Comparison of ENCODE assay signal across 28 cellular contexts in the genomic region with DNA sequence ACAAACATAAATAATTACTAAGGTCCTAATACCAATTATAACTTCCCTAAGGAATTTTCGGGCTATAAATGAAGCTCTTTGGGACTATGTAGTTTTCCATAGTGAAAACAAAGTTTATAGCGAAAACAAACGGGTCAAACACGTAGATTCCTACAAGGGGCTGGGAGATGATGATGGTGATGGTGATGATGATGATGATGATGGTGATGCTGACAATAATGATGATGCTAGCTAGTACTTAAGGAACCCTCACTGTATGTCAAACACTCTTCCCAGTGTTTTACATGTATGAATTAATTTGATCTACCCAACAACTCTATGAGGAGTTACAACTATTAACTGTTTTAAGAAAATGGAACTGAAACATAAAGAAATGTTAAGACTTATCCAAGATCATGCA.
"Had no signal": no experiment of that assay in that cellular context is flagged by ENCODE, and none has a peak within 500 bp of the region (broad histone marks: within the 10 kb centered on the region; RNA-seq: fewer than 3 reads in every experiment).

No MANE protein-coding gene starts in this region.

- ATAC-seq: stimulated activated effector memory CD8-positive, alpha-beta T cell treated with anti-CD3 and anti-CD28 coated beads, Interleukin-12 subunit alpha, Interleukin-12 subunit beta, amount 100 ng/mL, for 72 hours; stimulated activated memory B cell treated with anti-CD40 and anti-IgM and Interleukin-4, amounts not matched to agents 10 μg/mL and 1 μg/mL and 100 μg/mL, for 72 hours; stimulated activated naive B cell treated with anti-CD40 and anti-IgM and Interleukin-4, amounts not matched to agents 10 μg/mL and 1 μg/mL and 100 μg/mL, for 72 hours; stimulated activated naive CD8-positive, alpha-beta T cell treated with anti-CD3 and anti-CD28 coated beads, Interleukin-15, amount 100 ng/mL, for 72 hours; stimulated activated naive CD8-positive, alpha-beta T cell treated with anti-CD3 and anti-CD28 coated beads, Interleukin-15, Interleukin-2, amounts not matched to agents 100 U/mL and 50 U/mL, for 24 hours; upper lobe of right lung had no signal

- H3K9me3 Mint-ChIP-seq: stimulated activated effector memory CD8-positive, alpha-beta T cell treated with anti-CD3 and anti-CD28 coated beads, Interleukin-12 subunit alpha, Interleukin-12 subunit beta, amount 100 ng/mL, for 72 hours; stimulated activated memory B cell treated with anti-CD40 and anti-IgM and Interleukin-4, amounts not matched to agents 10 μg/mL and 1 μg/mL and 100 μg/mL, for 72 hours; stimulated activated naive B cell treated with anti-CD40 and anti-IgM and Interleukin-4, amounts not matched to agents 10 μg/mL and 1 μg/mL and 100 μg/mL, for 72 hours; stimulated activated naive CD8-positive, alpha-beta T cell treated with anti-CD3 and anti-CD28 coated beads, Interleukin-15, amount 100 ng/mL, for 72 hours; stimulated activated naive CD8-positive, alpha-beta T cell treated with anti-CD3 and anti-CD28 coated beads, Interleukin-15, Interleukin-2, amounts not matched to agents 100 ng/mL and 50 ng/mL, for 24 hours; type B pancreatic cell had no signal

- H3K9me3 ChIP-seq: stomach, suprapubic skin, testis, thoracic aorta, thyroid gland, tibial artery, tibial nerve, transverse colon, upper lobe of left lung, upper lobe of right lung, uterus, vagina had no signal

- H3K4me1 ChIP-seq: stomach, suprapubic skin, testis, thyroid gland, tibial artery, tibial nerve, transverse colon, upper lobe of left lung, upper lobe of right lung, uterus, vagina had no signal

- H3K4me3 ChIP-seq: stomach, suprapubic skin, testis, thoracic aorta, thyroid gland, tibial artery, tibial nerve, transverse colon, upper lobe of left lung, upper lobe of right lung, uterus, vagina had no signal

- H3K36me3 Mint-ChIP-seq: stimulated activated effector memory CD8-positive, alpha-beta T cell treated with anti-CD3 and anti-CD28 coated beads, Interleukin-12 subunit alpha, Interleukin-12 subunit beta, amount 100 ng/mL, for 72 hours; stimulated activated memory B cell treated with anti-CD40 and anti-IgM and Interleukin-4, amounts not matched to agents 10 μg/mL and 1 μg/mL and 100 μg/mL, for 72 hours; stimulated activated naive B cell treated with anti-CD40 and anti-IgM and Interleukin-4, amounts not matched to agents 10 μg/mL and 1 μg/mL and 100 μg/mL, for 72 hours; type B pancreatic cell had no signal

- DNase-seq: stimulated activated CD4-positive, alpha-beta T cell treated with anti-CD3 and anti-CD28 coated beads, Interleukin-2, amount 100 ng/mL, for 48 hours; stimulated activated CD4-positive, alpha-beta T cell treated with anti-CD3 and anti-CD28 coated beads, Interleukin-4, amount 100 ng/mL, for 1 hour; stimulated activated CD4-positive, alpha-beta T cell treated with anti-CD3 and anti-CD28 coated beads, Interleukin-4, amount 100 ng/mL, for 24 hours; stimulated activated CD4-positive, alpha-beta T cell treated with anti-CD3 and anti-CD28 coated beads, Interleukin-4, amount 100 ng/mL, for 4 hours; stimulated activated CD8-positive, alpha-beta memory T cell treated with anti-CD3 and anti-CD28 coated beads, Interleukin-4, amount 100 ng/mL, for 48 hours; stimulated activated naive B cell treated with anti-CD40 and anti-IgM and Interleukin-4, amounts not matched to agents 10 μg/mL and 1 μg/mL and 100 μg/mL, for 72 hours; stimulated activated naive CD4-positive, alpha-beta T cell; stimulated activated naive CD4-positive, alpha-beta T cell treated with Interleukin-2 at 50 U/mL for 16 hours; stimulated activated naive CD8-positive, alpha-beta T cell treated with anti-CD3 and anti-CD28 coated beads, Interleukin-15, amount 100 ng/mL, for 72 hours; stimulated activated naive CD8-positive, alpha-beta T cell treated with anti-CD3 and anti-CD28 coated beads, Interleukin-15, Interleukin-2, amounts not matched to agents 100 U/mL and 50 U/mL, for 24 hours; stomach; substantia nigra; testis; thyroid gland; tibial artery; transverse colon; trophoblast cell; upper lobe of right lung; uterus had no signal

- H3K27ac Mint-ChIP-seq: stimulated activated effector memory CD8-positive, alpha-beta T cell treated with anti-CD3 and anti-CD28 coated beads, Interleukin-12 subunit alpha, Interleukin-12 subunit beta, amount 100 ng/mL, for 72 hours; stimulated activated memory B cell treated with anti-CD40 and anti-IgM and Interleukin-4, amounts not matched to agents 10 μg/mL and 1 μg/mL and 100 μg/mL, for 72 hours; stimulated activated naive B cell treated with anti-CD40 and anti-IgM and Interleukin-4, amounts not matched to agents 10 μg/mL and 1 μg/mL and 100 μg/mL, for 72 hours; stimulated activated naive CD8-positive, alpha-beta T cell treated with anti-CD3 and anti-CD28 coated beads, Interleukin-15, amount 100 ng/mL, for 72 hours; stimulated activated naive CD8-positive, alpha-beta T cell treated with anti-CD3 and anti-CD28 coated beads, Interleukin-15, Interleukin-2, amounts not matched to agents 100 ng/mL and 50 ng/mL, for 24 hours; type B pancreatic cell had no signal

- H3K27me3 ChIP-seq: stomach, suprapubic skin, testis, thyroid gland, tibial artery, tibial nerve, transverse colon, upper lobe of left lung, upper lobe of right lung, uterus, vagina had no signal

- H3K4me3 Mint-ChIP-seq: stimulated activated effector memory CD8-positive, alpha-beta T cell treated with anti-CD3 and anti-CD28 coated beads, Interleukin-12 subunit alpha, Interleukin-12 subunit beta, amount 100 ng/mL, for 72 hours; stimulated activated memory B cell treated with anti-CD40 and anti-IgM and Interleukin-4, amounts not matched to agents 10 μg/mL and 1 μg/mL and 100 μg/mL, for 72 hours; stimulated activated naive B cell treated with anti-CD40 and anti-IgM and Interleukin-4, amounts not matched to agents 10 μg/mL and 1 μg/mL and 100 μg/mL, for 72 hours; stimulated activated naive CD8-positive, alpha-beta T cell treated with anti-CD3 and anti-CD28 coated beads, Interleukin-15, amount 100 ng/mL, for 72 hours; stimulated activated naive CD8-positive, alpha-beta T cell treated with anti-CD3 and anti-CD28 coated beads, Interleukin-15, Interleukin-2, amounts not matched to agents 100 ng/mL and 50 ng/mL, for 24 hours; type B pancreatic cell had no signal

- H3K36me3 ChIP-seq: stomach, suprapubic skin, thoracic aorta, thyroid gland, tibial artery, tibial nerve, transverse colon, upper lobe of left lung, upper lobe of right lung, uterus, vagina had no signal

- H3K27me3 Mint-ChIP-seq: stimulated activated memory B cell treated with anti-CD40 and anti-IgM and Interleukin-4, amounts not matched to agents 10 μg/mL and 1 μg/mL and 100 μg/mL, for 72 hours; stimulated activated naive B cell treated with anti-CD40 and anti-IgM and Interleukin-4, amounts not matched to agents 10 μg/mL and 1 μg/mL and 100 μg/mL, for 72 hours; stimulated activated naive CD8-positive, alpha-beta T cell treated with anti-CD3 and anti-CD28 coated beads, Interleukin-15, amount 100 ng/mL, for 72 hours; stimulated activated naive CD8-positive, alpha-beta T cell treated with anti-CD3 and anti-CD28 coated beads, Interleukin-15, Interleukin-2, amounts not matched to agents 100 ng/mL and 50 ng/mL, for 24 hours; type B pancreatic cell had no signal

- H3K27ac ChIP-seq: stomach, suprapubic skin, testis, thoracic aorta, thyroid gland, tibial artery, tibial nerve, transverse colon, upper lobe of left lung, upper lobe of right lung, uterus, vagina had no signal
